In the genomic region with DNA sequence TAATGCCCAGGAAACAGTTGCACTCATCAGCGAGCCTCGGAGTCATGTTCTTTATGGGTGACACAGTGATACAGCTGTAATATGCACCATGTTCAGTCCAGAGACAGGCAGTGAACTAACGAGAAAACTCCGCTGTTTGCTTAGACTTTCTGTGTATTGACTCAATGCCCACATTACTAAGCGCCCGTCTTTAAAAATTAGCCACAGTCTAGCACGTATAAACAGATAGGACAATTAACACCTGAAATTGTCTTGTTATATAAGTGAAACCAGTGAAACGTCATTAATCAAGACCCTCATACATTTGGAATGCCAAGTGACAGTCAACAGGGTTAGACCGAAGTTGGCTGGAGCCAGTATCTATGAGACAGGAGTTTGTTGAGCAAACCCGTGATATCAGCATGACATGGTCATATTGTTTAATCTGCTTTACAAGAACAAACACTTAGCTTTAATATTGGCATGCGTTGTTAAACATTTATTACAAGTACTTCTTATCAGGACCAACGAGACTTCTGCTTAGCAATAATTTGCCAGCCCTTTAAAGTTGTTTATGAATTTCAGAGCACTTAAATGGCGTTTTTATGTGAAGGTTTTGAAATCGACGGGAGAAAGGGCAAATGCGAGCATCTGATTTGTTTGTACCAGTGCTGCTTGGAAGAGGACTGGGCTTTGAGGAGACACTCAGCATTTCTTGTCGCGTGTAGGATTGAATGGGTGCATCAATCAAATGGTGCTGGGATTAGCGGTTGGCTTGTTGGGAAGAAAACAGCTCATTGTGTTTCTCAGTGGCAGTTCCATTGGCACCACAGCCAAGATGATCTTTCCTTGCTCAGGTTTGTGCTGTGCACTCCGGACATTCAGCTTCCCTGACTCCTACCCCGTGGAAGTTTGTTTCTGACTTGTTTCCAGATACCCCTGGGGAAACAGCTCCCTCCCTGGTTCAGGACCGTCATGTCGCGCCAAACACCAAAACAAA, we compare ENCODE assay signal across 1 cellular context.
TF ChIP-seq lines count a peak whose summit lies in the region.

No MANE protein-coding gene starts in this region.

TF ChIP-seq in IMR-90, 13 proteins besides CTCF, POLR2A, EP300 and RAD21:
- no peak for TF ChIP-seq FOS (IDR thresholded peaks at IDR 0.05; ENCODE audit: low read depth, low read length)
- 0 out of 2 replicates have a peak, but pooled peaks have one; percentile 41 for TF ChIP-seq NFE2L2 (IDR thresholded peaks at IDR 0.05; ENCODE audit: low read depth, low read length)
- TF ChIP-seq MAZ (IDR thresholded peaks at IDR 0.05; ENCODE audit: borderline replicate concordance, low read depth, low read length) = no peak
